ENCODE assay signal across 8 cellular contexts in genomic region chr1:186082235-186082937, GRCh38.
A peak's percentile ranks its signal among the peaks of the same experiment; 100 is the strongest.
DNase-seq lines count a peak whose midpoint lies in the region; ATAC-seq and TF ChIP-seq lines count a peak whose summit lies in the region.

No MANE protein-coding gene starts in this region.

- ATAC-seq in GM21381 (IDR thresholded peaks at IDR 0.05; ENCODE audit: unreplicated experiment) (peak; percentile 75), HG03521 (IDR thresholded peaks at IDR 0.05; ENCODE audit: unreplicated experiment) (peak; percentile 55)
- ATAC-seq in stimulated activated naive CD8-positive, alpha-beta T cell treated with anti-CD3 and anti-CD28 coated beads, Interleukin-15, Interleukin-2, amounts not matched to agents 100 U/mL and 50 U/mL, for 24 hours: no peak
- no peak for ATAC-seq in CD4-positive, alpha-beta T cell (ENCODE audit: poor library complexity)

- POLR2A ChIA-PET in CD4-positive, alpha-beta T cell (lab: Charles Lee): no interaction called here

- no peak for TF ChIP-seq CTCF in CD4-positive, alpha-beta T cell (IDR thresholded peaks at IDR 0.05)

- intact Hi-C loops in CD4-positive, alpha-beta T cell (cut with DNase I, micrococcal nuclease): no loop called here

- no peaks in the 10 kb centered on the region for H3K27me3 ChIP-seq in CD4-positive, alpha-beta T cell (ENCODE audit: control insufficient read depth, insufficient read depth, low read length)

- DNase-seq in EL (peak; percentile 20), NCI-H524 treated with DMSO at 0.1 percent for 48 hours (lab: John Stamatoyannopoulos, UW) (peak; percentile 97), astrocyte of the hippocampus (ENCODE audit: low read depth, low spot score) (peak; percentile 45), inferior parietal cortex (ENCODE audit: extremely low spot score) (peak; percentile 71)
- DNase-seq in stimulated activated naive CD8-positive, alpha-beta T cell treated with anti-CD3 and anti-CD28 coated beads, Interleukin-15, Interleukin-2, amounts not matched to agents 100 U/mL and 50 U/mL, for 24 hours: peak; percentile 20
- no peak for DNase-seq in CD4-positive, alpha-beta T cell

- no peak overlapping the region for H3K27ac Mint-ChIP-seq in CD4-positive, alpha-beta T cell

- no peaks in the 10 kb centered on the region for H3K9me3 Mint-ChIP-seq in CD4-positive, alpha-beta T cell

- H3K36me3 Mint-ChIP-seq in CD4-positive, alpha-beta T cell (ENCODE audit: low read depth): no peaks in the 10 kb centered on the region

- no peak overlapping the region for H3K27ac ChIP-seq in CD4-positive, alpha-beta T cell (ENCODE audit: low read depth, low read length)

- CTCF ChIA-PET in CD4-positive, alpha-beta T cell (lab: Charles Lee): no interaction called here

- peaks cover 5% of the 10 kb centered on the region for H3K27me3 Mint-ChIP-seq in CD4-positive, alpha-beta T cell

- H3K4me1 Mint-ChIP-seq in CD4-positive, alpha-beta T cell (ENCODE audit: low read depth): no peaks in the 10 kb centered on the region

- H3K9me3 ChIP-seq in CD4-positive, alpha-beta T cell (ENCODE audit: control insufficient read depth, low read length): no peaks in the 10 kb centered on the region

- no peak overlapping the region for H3K4me3 Mint-ChIP-seq in CD4-positive, alpha-beta T cell

Comparison
In these comparisons a context has a peak if more than half of its experiments do, and no peak if none do; other contexts are left out.
1. DNase-seq: peak in EL (single experiment), NCI-H524 treated with DMSO at 0.1 percent for 48 hours (single experiment), astrocyte of the hippocampus (single experiment), inferior parietal cortex (single experiment) and stimulated activated naive CD8-positive, alpha-beta T cell treated with anti-CD3 and anti-CD28 coated beads, Interleukin-15, Interleukin-2, amounts not matched to agents 100 U/mL and 50 U/mL, for 24 hours (single experiment); none in CD4-positive, alpha-beta T cell (0 of 10).
2. ATAC-seq: peak in GM21381 (single experiment) and HG03521 (single experiment); none in stimulated activated naive CD8-positive, alpha-beta T cell treated with anti-CD3 and anti-CD28 coated beads, Interleukin-15, Interleukin-2, amounts not matched to agents 100 U/mL and 50 U/mL, for 24 hours (single experiment) and CD4-positive, alpha-beta T cell (single experiment).